9 cellular contexts compared by ENCODE assay signal in genomic region chr7:128398016-128398840, GRCh38. TPM values are rescaled to one million over a fixed set of nuclear protein-coding genes. Genes with fewer than 3 reads are reported as not detected.
DNase-seq lines count a peak whose midpoint lies in the region; ATAC-seq and TF ChIP-seq lines count a peak whose summit lies in the region.
"Had no signal": no experiment of that assay in that cellular context is flagged by ENCODE, and none has a peak within 500 bp of the region (broad histone marks: within the 10 kb centered on the region; RNA-seq: fewer than 3 reads in every experiment).

No MANE protein-coding gene starts in this region.

- H3K79me2 ChIP-seq in MM.1S (ENCODE audit: low read length): no peaks in the 10 kb centered on the region

- H3K4me1 Mint-ChIP-seq in activated CD4-positive, alpha-beta T cell treated with anti-CD3 and anti-CD28 coated beads for 36 hours: peaks cover 5% of the 10 kb centered on the region
- peaks cover 5% of the 10 kb centered on the region for H3K4me1 Mint-ChIP-seq in activated CD4-positive, alpha-beta memory T cell treated with anti-CD3 and anti-CD28 coated beads for 36 hours (ENCODE audit: low read depth)
- H3K4me1 Mint-ChIP-seq in osteocyte (ENCODE audit: unreplicated experiment): no peaks in the 10 kb centered on the region

- no peaks in the 10 kb centered on the region for H3K27me3 ChIP-seq in MM.1S (replicated peaks; ENCODE audit: insufficient read depth, low read length)

- intact Hi-C loops in activated CD4-positive, alpha-beta T cell treated with anti-CD3 and anti-CD28 coated beads for 36 hours (cut with DNase I, micrococcal nuclease): loop anchor here (1.0 kb wide), 1 partner anchor 27 kb away; no protein-coding TSS in a partner anchor
- intact Hi-C loops in activated CD4-positive, alpha-beta memory T cell treated with anti-CD3 and anti-CD28 coated beads for 36 hours (cut with micrococcal nuclease): loop anchor here (1.0 kb wide), 2 partner anchors 27 to 61 kb away; no protein-coding TSS in a partner anchor

- no peaks in the 10 kb centered on the region for H4K20me1 ChIP-seq in MM.1S (ENCODE audit: insufficient read depth, low read length)

- ATAC-seq in activated CD4-positive, alpha-beta T cell treated with anti-CD3 and anti-CD28 coated beads for 36 hours: peak; percentile 59
- ATAC-seq in HG03342 (IDR thresholded peaks at IDR 0.05; ENCODE audit: unreplicated experiment): no peak

- CTCF ChIA-PET in activated CD4-positive, alpha-beta T cell treated with anti-CD3 and anti-CD28 coated beads for 36 hours (lab: Charles Lee): interaction anchor here (0.6 to 9.7 kb wide), 21 partner anchors 7 to 123 kb away, joined by 3 to 89 read pairs (median 4); partner anchors contain the start of genes IMPDH1 and METTL2B
- CTCF ChIA-PET in activated CD4-positive, alpha-beta memory T cell treated with anti-CD3 and anti-CD28 coated beads for 36 hours (lab: Charles Lee): interaction anchor here (0.6 to 9.7 kb wide), 20 partner anchors 9 to 1074 kb away, joined by 3 to 131 read pairs (median 4); partner anchors contain the start of gene IMPDH1

- no peaks in the 10 kb centered on the region for H3K27me3 Mint-ChIP-seq in activated CD4-positive, alpha-beta T cell treated with anti-CD3 and anti-CD28 coated beads for 36 hours
- H3K27me3 Mint-ChIP-seq in activated CD4-positive, alpha-beta memory T cell treated with anti-CD3 and anti-CD28 coated beads for 36 hours: no peaks in the 10 kb centered on the region
- no peaks in the 10 kb centered on the region for H3K27me3 Mint-ChIP-seq in osteocyte (ENCODE audit: unreplicated experiment)
- H3K27me3 Mint-ChIP-seq: activated naive CD4-positive, alpha-beta T cell treated with anti-CD3 and anti-CD28 coated beads, Interleukin-2, amount 50 U/mL, for 24 hours had no signal

- H3K4me1 ChIP-seq in MM.1S (ENCODE audit: low read length): no peaks in the 10 kb centered on the region

- H3K4me3 Mint-ChIP-seq in activated CD4-positive, alpha-beta T cell treated with anti-CD3 and anti-CD28 coated beads for 36 hours: no peak overlapping the region
- no peak overlapping the region for H3K4me3 Mint-ChIP-seq in activated CD4-positive, alpha-beta memory T cell treated with anti-CD3 and anti-CD28 coated beads for 36 hours
- H3K4me3 Mint-ChIP-seq in osteocyte (ENCODE audit: unreplicated experiment): no peak overlapping the region
- H3K4me3 Mint-ChIP-seq: activated naive CD4-positive, alpha-beta T cell treated with anti-CD3 and anti-CD28 coated beads, Interleukin-2, amount 50 U/mL, for 24 hours had no signal

- no peak overlapping the region for H3K27ac ChIP-seq in MM.1S (ENCODE audit: low read length)

- DNase-seq in activated CD4-positive, alpha-beta T cell treated with anti-CD3 and anti-CD28 coated beads for 36 hours: peak; percentile 65
- no peak for DNase-seq in activated CD4-positive, alpha-beta T cell treated with anti-CD3 and anti-CD28 coated beads for 1 hour
- DNase-seq in MM.1S (no peak), fibroblast of the aortic adventitia (ENCODE audit: low read depth) (peak; percentile 53), osteocyte (ENCODE audit: extremely low spot score, unreplicated experiment) (no peak), GF-D8 (lab: John Stamatoyannopoulos, UW) (no peak)
- peak; percentile 59 for DNase-seq in activated CD4-positive, alpha-beta memory T cell treated with anti-CD3 and anti-CD28 coated beads for 36 hours

- H3K9me2 ChIP-seq in MM.1S (replicated peaks; ENCODE audit: insufficient read depth, low read length): no peaks in the 10 kb centered on the region

- no peak overlapping the region for H3K27ac Mint-ChIP-seq in activated CD4-positive, alpha-beta T cell treated with anti-CD3 and anti-CD28 coated beads for 36 hours
- no peak overlapping the region for H3K27ac Mint-ChIP-seq in activated CD4-positive, alpha-beta memory T cell treated with anti-CD3 and anti-CD28 coated beads for 36 hours
- H3K27ac Mint-ChIP-seq in osteocyte (ENCODE audit: unreplicated experiment): no peak overlapping the region
- H3K27ac Mint-ChIP-seq: activated naive CD4-positive, alpha-beta T cell treated with anti-CD3 and anti-CD28 coated beads, Interleukin-2, amount 50 U/mL, for 24 hours had no signal

- H3K36me3 Mint-ChIP-seq in activated CD4-positive, alpha-beta T cell treated with anti-CD3 and anti-CD28 coated beads for 36 hours (ENCODE audit: low read depth): peaks cover 33% of the 10 kb centered on the region
- peaks cover 31% of the 10 kb centered on the region for H3K36me3 Mint-ChIP-seq in activated CD4-positive, alpha-beta memory T cell treated with anti-CD3 and anti-CD28 coated beads for 36 hours
- peaks cover 25% of the 10 kb centered on the region for H3K36me3 Mint-ChIP-seq in osteocyte (ENCODE audit: unreplicated experiment)

- H3K9me3 Mint-ChIP-seq in activated CD4-positive, alpha-beta T cell treated with anti-CD3 and anti-CD28 coated beads for 36 hours (ENCODE audit: low read depth): no peaks in the 10 kb centered on the region
- H3K9me3 Mint-ChIP-seq in activated CD4-positive, alpha-beta memory T cell treated with anti-CD3 and anti-CD28 coated beads for 36 hours: no peaks in the 10 kb centered on the region
- H3K9me3 Mint-ChIP-seq in osteocyte (ENCODE audit: unreplicated experiment): no peaks in the 10 kb centered on the region
- H3K9me3 Mint-ChIP-seq: activated naive CD4-positive, alpha-beta T cell treated with anti-CD3 and anti-CD28 coated beads, Interleukin-2, amount 50 U/mL, for 24 hours had no signal

- H3K36me3 ChIP-seq in MM.1S (replicated peaks; ENCODE audit: insufficient read depth, low read length): peaks cover 8% of the 10 kb centered on the region; the same call in 1 of the 2 replicates

- POLR2A ChIA-PET in activated CD4-positive, alpha-beta T cell treated with anti-CD3 and anti-CD28 coated beads for 36 hours (lab: Charles Lee): no interaction called here
- POLR2A ChIA-PET in activated CD4-positive, alpha-beta memory T cell treated with anti-CD3 and anti-CD28 coated beads for 36 hours (lab: Charles Lee): no interaction called here

- no peak overlapping the region for H3K4me2 ChIP-seq in MM.1S (ENCODE audit: low read depth, low read length)

- no peaks in the 10 kb centered on the region for H3K9me3 ChIP-seq in MM.1S (replicated peaks; ENCODE audit: insufficient read depth, low read length)

- no peak overlapping the region for H2AFZ ChIP-seq in MM.1S (ENCODE audit: low read length)

- H3F3A ChIP-seq in MM.1S (ENCODE audit: insufficient read depth, low read length): no peaks in the 10 kb centered on the region

- H3K9ac ChIP-seq in MM.1S (ENCODE audit: low read length): no peak overlapping the region

- TF ChIP-seq CTCF in MM.1S (IDR thresholded peaks at IDR 0.05; ENCODE audit: low read length) (peak; percentile 98), fibroblast of the aortic adventitia (IDR thresholded peaks at IDR 0.05; ENCODE audit: insufficient read depth, low read length) (peak; percentile 96), osteocyte (IDR thresholded peaks at IDR 0.05) (peak; percentile 84)

- no peak overlapping the region for H3K4me3 ChIP-seq in MM.1S (ENCODE audit: low read length)
- H3K4me3 ChIP-seq in fibroblast of the aortic adventitia (ENCODE audit: low read depth, low read length): no peak overlapping the region

RNA-seq across cellular contexts. Expression of gene IMPDH1, which starts 11.6 kb away (rescaled TPM):
- 10 to 100 TPM; 59.0 to 60.7 TPM for total RNA-seq in activated CD4-positive, alpha-beta T cell treated with anti-CD3 and anti-CD28 coated beads for 36 hours
- total RNA-seq in activated CD4-positive, alpha-beta memory T cell treated with anti-CD3 and anti-CD28 coated beads for 36 hours: 10 to 100 TPM; 52.9 to 57.7 TPM
- total RNA-seq in fibroblast of the aortic adventitia (ENCODE audit: low replicate concordance) (22.3 and 37.2 TPM in 2 replicates), osteocyte (33.5 and 36.2 TPM in 2 replicates)

RNA-seq across cellular contexts. Expression of gene PRRT4, which starts 36.7 kb away (rescaled TPM):
- under 1 TPM; 0.23 to 0.39 TPM for total RNA-seq in activated CD4-positive, alpha-beta T cell treated with anti-CD3 and anti-CD28 coated beads for 36 hours
- under 1 TPM; 0.10 to 0.12 TPM for total RNA-seq in activated CD4-positive, alpha-beta memory T cell treated with anti-CD3 and anti-CD28 coated beads for 36 hours
- total RNA-seq in fibroblast of the aortic adventitia (ENCODE audit: low replicate concordance) (0.27 and 0.82 TPM in 2 replicates), osteocyte (0.44 and 0.54 TPM in 2 replicates)

RNA-seq across cellular contexts. Expression of gene RBM28, which starts 54.5 kb away (rescaled TPM):
- 10 to 100 TPM; 55.0 to 55.2 TPM for total RNA-seq in activated CD4-positive, alpha-beta T cell treated with anti-CD3 and anti-CD28 coated beads for 36 hours
- 10 to 100 TPM; 46.2 to 56.0 TPM for total RNA-seq in activated CD4-positive, alpha-beta memory T cell treated with anti-CD3 and anti-CD28 coated beads for 36 hours
- 14.7 and 66.7 TPM in 2 replicates for total RNA-seq in fibroblast of the aortic adventitia (ENCODE audit: low replicate concordance)
- 45.6 and 46.1 TPM in 2 replicates for total RNA-seq in osteocyte

RNA-seq across cellular contexts. Expression of gene HILPDA, which starts 57.5 kb away (rescaled TPM):
- 100 to 1,000 TPM; 227 to 309 TPM for total RNA-seq in activated CD4-positive, alpha-beta T cell treated with anti-CD3 and anti-CD28 coated beads for 36 hours
- total RNA-seq in activated CD4-positive, alpha-beta memory T cell treated with anti-CD3 and anti-CD28 coated beads for 36 hours: 10 to 100 TPM; 48.6 to 48.8 TPM
- total RNA-seq in fibroblast of the aortic adventitia (ENCODE audit: low replicate concordance) (17.3 and 25.3 TPM in 2 replicates), osteocyte (7.4 and 8.8 TPM in 2 replicates)

Comparison
In these comparisons a context has a peak if more than half of its experiments do, and no peak if none do; other contexts are left out.
1. DNase-seq: peak in activated CD4-positive, alpha-beta T cell treated with anti-CD3 and anti-CD28 coated beads for 36 hours (single experiment), activated CD4-positive, alpha-beta memory T cell treated with anti-CD3 and anti-CD28 coated beads for 36 hours (single experiment) and fibroblast of the aortic adventitia (single experiment); none in activated CD4-positive, alpha-beta T cell treated with anti-CD3 and anti-CD28 coated beads for 1 hour (single experiment), MM.1S (single experiment), osteocyte (single experiment) and GF-D8 (single experiment).
2. Peak in every context shown above with its lines, with median percentiles within 50 percentile points of each other: CTCF ChIP-seq.